ENCODE assay signal across 8 cellular contexts in genomic region chr17:35586569-35587073, GRCh38. TPM values are rescaled to one million over a fixed set of nuclear protein-coding genes. Genes with fewer than 3 reads are reported as not detected.
DNase-seq lines count a peak whose midpoint lies in the region; ATAC-seq and TF ChIP-seq lines count a peak whose summit lies in the region.

No MANE protein-coding gene starts in this region.

- DNase-seq in LNCaP clone FGC (ENCODE audit: low read depth), result no peak
- no peak for DNase-seq in effector memory CD4-positive, alpha-beta T cell
- no peak for DNase-seq in nephron progenitor cell
- no peak for DNase-seq in inferior parietal cortex (ENCODE audit: extremely low spot score)
- no peak for DNase-seq in dermis blood vessel endothelial cell
- no peak for DNase-seq in NCI-H2029 treated with DMSO at 0.1 percent for 48 hours (lab: John Stamatoyannopoulos, UW)

- H3K27me3 ChIP-seq in effector memory CD4-positive, alpha-beta T cell (replicated peaks; ENCODE audit: control insufficient read depth, insufficient read depth, low read length, poor library complexity, severe bottlenecking), result no peaks in the 10 kb centered on the region

- peaks cover 25% of the 10 kb centered on the region for H3K4me1 ChIP-seq in effector memory CD4-positive, alpha-beta T cell (ENCODE audit: control insufficient read depth, insufficient read depth, low read length, poor library complexity, severe bottlenecking)

- H3K27ac ChIP-seq in effector memory CD4-positive, alpha-beta T cell (ENCODE audit: insufficient read depth, low read length, poor library complexity, severe bottlenecking), result peak overlapping the region; percentile 94

- ATAC-seq in GM21423 (IDR thresholded peaks at IDR 0.05; ENCODE audit: unreplicated experiment), result peak; percentile 15
- no peak for ATAC-seq in GM19463 (IDR thresholded peaks at IDR 0.05; ENCODE audit: unreplicated experiment)

- H3K27me3 Mint-ChIP-seq in nephron progenitor cell (ENCODE audit: low read depth, poor library complexity), result peaks cover 36% of the 10 kb centered on the region

- H3K4me3 ChIP-seq in LNCaP clone FGC (ENCODE audit: low read depth, low read length), result peak overlapping the region; percentile 98
- H3K4me3 ChIP-seq in effector memory CD4-positive, alpha-beta T cell (ENCODE audit: insufficient read depth, low read depth, low read length, poor library complexity, severe bottlenecking), result peak overlapping the region; percentile 91

- no peaks in the 10 kb centered on the region for H3K9me3 Mint-ChIP-seq in nephron progenitor cell

- H3K9me3 ChIP-seq in effector memory CD4-positive, alpha-beta T cell (ENCODE audit: control insufficient read depth, low read length), result no peaks in the 10 kb centered on the region

- no peaks in the 10 kb centered on the region for H3K36me3 Mint-ChIP-seq in nephron progenitor cell (ENCODE audit: low read depth)

- TF ChIP-seq CTCF in LNCaP clone FGC (IDR thresholded peaks at IDR 0.05; ENCODE audit: control insufficient read depth, extremely low read depth, insufficient read depth) (no peak), nephron progenitor cell (IDR thresholded peaks at IDR 0.05) (no peak)

- no peaks in the 10 kb centered on the region for H3K36me3 ChIP-seq in effector memory CD4-positive, alpha-beta T cell (ENCODE audit: control insufficient read depth, insufficient read depth, low read length)

- H3K4me1 Mint-ChIP-seq in nephron progenitor cell, result peaks cover 44% of the 10 kb centered on the region

- peak overlapping the region; percentile 96 for H3K4me3 Mint-ChIP-seq in nephron progenitor cell

- peak overlapping the region; percentile 98 for H3K27ac Mint-ChIP-seq in nephron progenitor cell

RNA-seq across cellular contexts. Expression of gene AP2B1, which starts 0.5 kb away (rescaled TPM):
- total RNA-seq in dermis blood vessel endothelial cell, result 110 and 203 TPM in 2 replicates

RNA-seq across cellular contexts. Expression of gene PEX12, which starts 8.2 kb away (rescaled TPM):
- 3.7 and 3.9 TPM in 2 replicates for total RNA-seq in dermis blood vessel endothelial cell

RNA-seq across cellular contexts. Expression of gene SLFN14, which starts 26.0 kb away (rescaled TPM):
- total RNA-seq in dermis blood vessel endothelial cell, result not detected in 2 replicates

RNA-seq across cellular contexts. Expression of gene SLFN12L, which starts 49.1 kb away (rescaled TPM):
- under 0.01 and 0.05 TPM in 2 replicates for total RNA-seq in dermis blood vessel endothelial cell
